In the genomic region with DNA sequence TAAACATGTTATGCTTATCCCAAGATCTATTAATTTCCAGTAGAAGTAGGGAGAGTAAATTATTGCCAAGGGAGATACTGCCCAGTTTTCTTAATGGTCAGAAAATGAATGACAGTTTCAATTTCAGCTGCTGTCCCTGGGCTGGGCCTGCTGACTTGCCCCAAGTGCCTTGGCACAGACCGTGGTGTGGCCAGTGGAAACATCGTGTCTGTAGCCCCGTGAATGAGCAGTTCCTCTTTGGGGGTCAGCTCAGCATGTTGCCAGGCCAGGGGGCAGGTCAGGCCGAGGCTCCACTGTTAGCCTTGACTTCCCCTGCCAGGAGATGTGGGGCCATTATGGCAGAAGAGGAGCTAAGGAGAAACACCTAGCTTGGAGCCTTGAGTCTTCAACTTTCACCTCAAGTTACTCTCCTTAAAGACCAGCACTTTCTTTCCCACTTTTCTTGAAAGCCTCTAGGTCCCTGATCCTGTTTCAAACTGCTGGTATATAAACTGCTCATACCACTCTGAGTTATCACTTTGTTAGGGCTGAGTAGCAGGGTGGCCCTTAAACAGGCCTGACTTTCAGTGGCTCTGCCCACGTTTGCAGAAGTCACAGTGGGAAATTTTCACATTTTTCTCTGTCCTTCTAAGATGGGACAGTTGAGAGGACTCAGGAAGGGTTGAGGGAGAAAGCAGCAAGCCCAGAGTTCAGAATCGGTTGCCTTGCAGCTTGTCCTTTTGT, we compare ENCODE assay signal across 9 cellular contexts.
DNase-seq lines count a peak whose midpoint lies in the region; ATAC-seq and TF ChIP-seq lines count a peak whose summit lies in the region.
"Had no signal": no experiment of that assay in that cellular context is flagged by ENCODE, and none has a peak within 500 bp of the region (broad histone marks: within the 10 kb centered on the region; RNA-seq: fewer than 3 reads in every experiment).

No MANE protein-coding gene starts in this region.

- peak overlapping the region in 1 of 5 donors; percentile 47 for H3K9ac ChIP-seq in subcutaneous abdominal adipose tissue (ENCODE audit: low read length in 5 of 5)

- H3K36me3 Mint-ChIP-seq in activated CD4-positive, alpha-beta T cell treated with anti-CD3 and anti-CD28 coated beads, Interleukin-2, amount 10 ng/mL, durations not matched to agents 24 days and 14 days (ENCODE audit: low read depth): peaks cover 27% of the 10 kb centered on the region
- H3K36me3 Mint-ChIP-seq in activated CD8-positive, alpha-beta T cell treated with anti-CD3 and anti-CD28 coated beads for 36 hours (ENCODE audit: low read depth): peaks cover 23% of the 10 kb centered on the region

- H3K9me3 ChIP-seq in hepatocyte (ENCODE audit: low read depth) (no peaks in the 10 kb centered on the region), subcutaneous abdominal adipose tissue (ENCODE audit: control insufficient read depth in 5 of 5, low read length in 5 of 5) (no peaks in the 10 kb centered on the region)

- H3K27me3 ChIP-seq in hepatocyte: no peaks in the 10 kb centered on the region
- H3K27me3 ChIP-seq in subcutaneous abdominal adipose tissue (ENCODE audit: control insufficient read depth in 5 of 5, insufficient read depth in 4 of 5, low read length in 5 of 5): no peaks in the 10 kb centered on the region

- no peaks in the 10 kb centered on the region for H3K36me3 ChIP-seq in hepatocyte (replicated peaks; ENCODE audit: insufficient read depth, low read depth)
- H3K36me3 ChIP-seq in subcutaneous abdominal adipose tissue (ENCODE audit: control insufficient read depth in 5 of 5, insufficient read depth in 5 of 5, low read length in 5 of 5): peaks cover 0 to 7% (median 0%) of the 10 kb centered on the region in 5 donors

- peaks cover 92% of the 10 kb centered on the region for H3K79me2 ChIP-seq in hepatocyte

- POLR2A ChIA-PET in activated CD8-positive, alpha-beta T cell treated with anti-CD3 and anti-CD28 coated beads for 36 hours (lab: Charles Lee): interaction anchor here (0.6 to 3.5 kb wide), 8 partner anchors 10 to 457 kb away, joined by 3 to 29 read pairs (median 4); a partner anchor contains a TSS

- no peak overlapping the region for H2AFZ ChIP-seq in hepatocyte

- peak overlapping the region; percentile 75 for H3K4me3 Mint-ChIP-seq in activated CD4-positive, alpha-beta T cell treated with anti-CD3 and anti-CD28 coated beads, Interleukin-2, amount 10 ng/mL, durations not matched to agents 24 days and 14 days
- no peak overlapping the region for H3K4me3 Mint-ChIP-seq in activated CD8-positive, alpha-beta T cell treated with anti-CD3 and anti-CD28 coated beads for 36 hours

- no peaks in the 10 kb centered on the region for H3K27me3 Mint-ChIP-seq in activated CD4-positive, alpha-beta T cell treated with anti-CD3 and anti-CD28 coated beads, Interleukin-2, amount 10 ng/mL, durations not matched to agents 24 days and 14 days
- H3K27me3 Mint-ChIP-seq in activated CD8-positive, alpha-beta T cell treated with anti-CD3 and anti-CD28 coated beads for 36 hours: no peaks in the 10 kb centered on the region

- no peak for DNase-seq in activated CD4-positive, alpha-beta T cell treated with anti-CD3 and anti-CD28 coated beads, Interleukin-2, amount 10 ng/mL, durations not matched to agents 24 days and 14 days
- DNase-seq in activated CD4-positive, alpha-beta T cell treated with anti-CD3 and anti-CD28 coated beads for 1 hour: no peak
- DNase-seq in activated CD8-positive, alpha-beta T cell treated with anti-CD3 and anti-CD28 coated beads for 36 hours: no peak
- DNase-seq in hepatocyte (ENCODE audit: low spot score) (no peak), DMS79 (lab: John Stamatoyannopoulos, UW) (no peak), HK-2 (ENCODE audit: unreplicated experiment) (no peak)

- H3K9me2 ChIP-seq in hepatocyte (replicated peaks; ENCODE audit: insufficient read depth): no peaks in the 10 kb centered on the region

- H3K27ac ChIP-seq in hepatocyte (peak overlapping the region; percentile 45), subcutaneous abdominal adipose tissue (ENCODE audit: low read depth, low read length) (peak overlapping the region; percentile 15)

- H3K4me3 ChIP-seq in hepatocyte: no peak overlapping the region
- H3K4me3 ChIP-seq in subcutaneous abdominal adipose tissue (ENCODE audit: low read depth in 1 of 5, low read length in 5 of 5): no peak overlapping the region

- H3K9me3 Mint-ChIP-seq in activated CD4-positive, alpha-beta T cell treated with anti-CD3 and anti-CD28 coated beads, Interleukin-2, amount 10 ng/mL, durations not matched to agents 24 days and 14 days: peaks cover 4% of the 10 kb centered on the region
- no peaks in the 10 kb centered on the region for H3K9me3 Mint-ChIP-seq in activated CD8-positive, alpha-beta T cell treated with anti-CD3 and anti-CD28 coated beads for 36 hours

- intact Hi-C loops in activated CD4-positive, alpha-beta T cell treated with anti-CD3 and anti-CD28 coated beads, Interleukin-2, amount 10 ng/mL, durations not matched to agents 24 days and 14 days (cut with micrococcal nuclease): loop anchor here (1.0 kb wide), 5 partner anchors 8 to 83 kb away; a partner anchor contains a TSS
- intact Hi-C loops in activated CD8-positive, alpha-beta T cell treated with anti-CD3 and anti-CD28 coated beads for 36 hours (cut with micrococcal nuclease): loop anchor here (2.0 kb wide), 1 partner anchor 72 kb away; no protein-coding TSS in a partner anchor

- peaks cover 78% of the 10 kb centered on the region for H3K4me1 Mint-ChIP-seq in activated CD4-positive, alpha-beta T cell treated with anti-CD3 and anti-CD28 coated beads, Interleukin-2, amount 10 ng/mL, durations not matched to agents 24 days and 14 days
- H3K4me1 Mint-ChIP-seq in activated CD8-positive, alpha-beta T cell treated with anti-CD3 and anti-CD28 coated beads for 36 hours (ENCODE audit: low read depth): peaks cover 78% of the 10 kb centered on the region

- TF ChIP-seq CTCF in activated CD8-positive, alpha-beta T cell treated with anti-CD3 and anti-CD28 coated beads for 36 hours (IDR thresholded peaks at IDR 0.05): no peak
- no peak for TF ChIP-seq CTCF in hepatocyte (IDR thresholded peaks at IDR 0.05; ENCODE audit: poor library complexity)

- H3K4me2 ChIP-seq in hepatocyte: no peak overlapping the region

- WGBS in hepatocyte (ENCODE audit: low lambda C conversion rate, missing lambda C conversion rate): 75% methylated on average over 6 of the region's 6 CpGs

- ATAC-seq in activated CD8-positive, alpha-beta T cell treated with anti-CD3 and anti-CD28 coated beads for 36 hours: peak; percentile 18
- ATAC-seq in HG03520 (IDR thresholded peaks at IDR 0.05; ENCODE audit: unreplicated experiment): no peak
- ATAC-seq: SK-N-SH treated with all-trans-retinoic acid at 6 μM for 48 hours had no signal

- H3K4me1 ChIP-seq in hepatocyte (ENCODE audit: insufficient read depth) (peaks cover 8% of the 10 kb centered on the region), subcutaneous abdominal adipose tissue (ENCODE audit: control insufficient read depth in 5 of 5, insufficient read depth in 5 of 5, low read length in 5 of 5) (peaks cover 0 to 57% (median 46%) of the 10 kb centered on the region in 5 donors)

- H3K27ac Mint-ChIP-seq in activated CD4-positive, alpha-beta T cell treated with anti-CD3 and anti-CD28 coated beads, Interleukin-2, amount 10 ng/mL, durations not matched to agents 24 days and 14 days: peak overlapping the region; percentile 96
- H3K27ac Mint-ChIP-seq in activated CD8-positive, alpha-beta T cell treated with anti-CD3 and anti-CD28 coated beads for 36 hours: peak overlapping the region; percentile 97

- peaks cover 9% of the 10 kb centered on the region for H4K20me1 ChIP-seq in hepatocyte (ENCODE audit: insufficient read depth, poor library complexity, severe bottlenecking)

- CTCF ChIA-PET in activated CD8-positive, alpha-beta T cell treated with anti-CD3 and anti-CD28 coated beads for 36 hours (lab: Charles Lee): interaction anchor here (0.9 to 2.9 kb wide), 8 partner anchors 10 to 80 kb away, joined by 3 to 8 read pairs (median 5); no protein-coding TSS in a partner anchor
